In genomic region chr22:26330971-26331625, GRCh38 we compare ENCODE assay signal across 8 cellular contexts.
DNase-seq lines count a peak whose midpoint lies in the region; ATAC-seq and TF ChIP-seq lines count a peak whose summit lies in the region.

No MANE protein-coding gene starts in this region.

- H3K4me3 ChIP-seq in epithelial cell of esophagus (ENCODE audit: low read length) = no peak overlapping the region

- DNase-seq in C1 segment of cervical spinal cord (lab: John Stamatoyannopoulos, UW) (peak in 10 of 14 donors; percentile 1 to 64 (median 5)), NCI-H748 (lab: John Stamatoyannopoulos, UW; ENCODE audit: unreplicated experiment) (peak; percentile 93), epithelial cell of esophagus (ENCODE audit: low read depth) (peak; percentile 71), mucosa of gallbladder (ENCODE audit: low spot score) (peak; percentile 58)
- peak in 2 of 3 experiments; percentile 17 to 28 for DNase-seq in activated CD8-positive, alpha-beta memory T cell treated with anti-CD3 and anti-CD28 coated beads for 48 hours (ENCODE audit: low read depth in 2 of 3, low spot score in 2 of 3)
- DNase-seq in stimulated activated naive CD4-positive, alpha-beta T cell (lab: John Stamatoyannopoulos, UW) = peak; percentile 19 to 61 (median 39)

- peak; percentile 89 for TF ChIP-seq CTCF in epithelial cell of esophagus (IDR thresholded peaks at IDR 0.05; ENCODE audit: insufficient read depth, low read depth, low read length, missing control alignments)

- ATAC-seq in HG03439 (IDR thresholded peaks at IDR 0.05; ENCODE audit: unreplicated experiment) = peak; percentile 61
- ATAC-seq in GM18498 (IDR thresholded peaks at IDR 0.05; ENCODE audit: unreplicated experiment) = no peak

Comparison
In these comparisons a context has a peak if more than half of its experiments do, and no peak if none do; other contexts are left out.
1. DNase-seq: peak in every context shown above with its lines; median percentile 93 in NCI-H748; 71 in epithelial cell of esophagus; 58 in mucosa of gallbladder; 39 in stimulated activated naive CD4-positive, alpha-beta T cell; 22 in activated CD8-positive, alpha-beta memory T cell treated with anti-CD3 and anti-CD28 coated beads for 48 hours; 5 in C1 segment of cervical spinal cord.